8 cellular contexts compared by ENCODE assay signal in genomic region chr14:49769171-49769570, GRCh38. TPM values are rescaled to one million over a fixed set of nuclear protein-coding genes. Genes with fewer than 3 reads are reported as not detected.
DNase-seq lines count a peak whose midpoint lies in the region; ATAC-seq and TF ChIP-seq lines count a peak whose summit lies in the region.

No MANE protein-coding gene starts in this region.

- H3K27ac ChIP-seq in psoas muscle = peak overlapping the region; percentile 94

- no peaks in the 10 kb centered on the region for H3K9me3 Mint-ChIP-seq in activated CD4-positive, alpha-beta T cell treated with anti-CD3 and anti-CD28 coated beads, Interleukin-2, amount 10 ng/mL, durations not matched to agents 24 days and 14 days
- H3K9me3 Mint-ChIP-seq in T-helper 2 cell treated with Interferon-gamma antibody and Interleukin-4, amounts not matched to agents 5 μg/mL and 100 μg/mL, for 36 hours = no peaks in the 10 kb centered on the region

- peak overlapping the region; percentile 96 for H3K4me3 Mint-ChIP-seq in activated CD4-positive, alpha-beta T cell treated with anti-CD3 and anti-CD28 coated beads, Interleukin-2, amount 10 ng/mL, durations not matched to agents 24 days and 14 days
- peak overlapping the region; percentile 98 for H3K4me3 Mint-ChIP-seq in T-helper 2 cell treated with Interferon-gamma antibody and Interleukin-4, amounts not matched to agents 5 μg/mL and 100 μg/mL, for 36 hours

- H3K9me3 ChIP-seq in psoas muscle = no peaks in the 10 kb centered on the region

- peak overlapping the region; percentile 95 for H3K4me3 ChIP-seq in fibroblast of pulmonary artery (replicated peaks; ENCODE audit: low read depth, low read length)
- H3K4me3 ChIP-seq in psoas muscle = peak overlapping the region; percentile 95

- peaks cover 7% of the 10 kb centered on the region for H3K36me3 Mint-ChIP-seq in activated CD4-positive, alpha-beta T cell treated with anti-CD3 and anti-CD28 coated beads, Interleukin-2, amount 10 ng/mL, durations not matched to agents 24 days and 14 days (ENCODE audit: low read depth)
- H3K36me3 Mint-ChIP-seq in T-helper 2 cell treated with Interferon-gamma antibody and Interleukin-4, amounts not matched to agents 5 μg/mL and 100 μg/mL, for 36 hours (ENCODE audit: low read depth) = peaks cover 4% of the 10 kb centered on the region

- no peak for ATAC-seq in psoas muscle
- no peak for ATAC-seq in GM21360 (IDR thresholded peaks at IDR 0.05; ENCODE audit: unreplicated experiment)

- peak; percentile 59 for DNase-seq in activated CD4-positive, alpha-beta T cell treated with anti-CD3 and anti-CD28 coated beads, Interleukin-2, amount 10 ng/mL, durations not matched to agents 24 days and 14 days
- no peak for DNase-seq in activated CD4-positive, alpha-beta T cell treated with anti-CD3 and anti-CD28 coated beads for 4 hours
- no peak for DNase-seq in T-helper 2 cell treated with Interferon-gamma antibody and Interleukin-4, amounts not matched to agents 5 μg/mL and 100 μg/mL, for 36 hours (ENCODE audit: low spot score)
- DNase-seq in fibroblast of pulmonary artery (ENCODE audit: low read depth) (peak; percentile 39), psoas muscle (no peak), NCI-H1417 treated with DMSO at 0.1 percent for 48 hours (lab: John Stamatoyannopoulos, UW) (no peak), activated gamma-delta T cell (lab: John Stamatoyannopoulos, UW) (no peak)

- H3K27ac Mint-ChIP-seq in activated CD4-positive, alpha-beta T cell treated with anti-CD3 and anti-CD28 coated beads, Interleukin-2, amount 10 ng/mL, durations not matched to agents 24 days and 14 days = peak overlapping the region; percentile 99
- peak overlapping the region; percentile 100 for H3K27ac Mint-ChIP-seq in T-helper 2 cell treated with Interferon-gamma antibody and Interleukin-4, amounts not matched to agents 5 μg/mL and 100 μg/mL, for 36 hours

- peaks cover 31% of the 10 kb centered on the region for H3K4me1 Mint-ChIP-seq in activated CD4-positive, alpha-beta T cell treated with anti-CD3 and anti-CD28 coated beads, Interleukin-2, amount 10 ng/mL, durations not matched to agents 24 days and 14 days
- H3K4me1 Mint-ChIP-seq in T-helper 2 cell treated with Interferon-gamma antibody and Interleukin-4, amounts not matched to agents 5 μg/mL and 100 μg/mL, for 36 hours (ENCODE audit: low read depth) = peaks cover 29% of the 10 kb centered on the region

- no peaks in the 10 kb centered on the region for H3K27me3 Mint-ChIP-seq in activated CD4-positive, alpha-beta T cell treated with anti-CD3 and anti-CD28 coated beads, Interleukin-2, amount 10 ng/mL, durations not matched to agents 24 days and 14 days
- H3K27me3 Mint-ChIP-seq in T-helper 2 cell treated with Interferon-gamma antibody and Interleukin-4, amounts not matched to agents 5 μg/mL and 100 μg/mL, for 36 hours (ENCODE audit: low read depth) = no peaks in the 10 kb centered on the region

- 19 to 25% (median 25%) methylated on average over 6 of the region's 6 CpGs for WGBS in psoas muscle, 3 donors

- no peaks in the 10 kb centered on the region for H3K27me3 ChIP-seq in psoas muscle (ENCODE audit: insufficient read depth in 3 of 3, low read length in 2 of 3)

- intact Hi-C loops in activated CD4-positive, alpha-beta T cell treated with anti-CD3 and anti-CD28 coated beads, Interleukin-2, amount 10 ng/mL, durations not matched to agents 24 days and 14 days (cut with micrococcal nuclease) = loop anchor here (2.0 to 5.0 kb wide), 3 partner anchors 84 to 763 kb away; partner anchors contain the start of genes MAP4K5, NEMF and SOS2
- intact Hi-C loops in psoas muscle (cut with DNase I) = loop anchor here (2.0 to 5.0 kb wide), 2 partner anchors 134 to 137 kb away; partner anchors contain the start of gene DNAAF2 (in 1 of the 2)

- H3K4me1 ChIP-seq in psoas muscle = peaks cover 24% of the 10 kb centered on the region

- TF ChIP-seq CTCF in fibroblast of pulmonary artery (IDR thresholded peaks at IDR 0.05; ENCODE audit: low read length, missing control alignments) (no peak), psoas muscle (IDR thresholded peaks at IDR 0.05) (no peak)

- peaks cover 4 to 28% of the 10 kb centered on the region in 2 donors for H3K36me3 ChIP-seq in psoas muscle (ENCODE audit: insufficient read depth in 1 of 2, low read depth in 1 of 2)

RNA-seq across cellular contexts. Expression of gene KLHDC2, which starts 1.2 kb away (rescaled TPM):
- 24.6 and 28.0 TPM in 2 replicates for total RNA-seq in activated CD4-positive, alpha-beta T cell treated with anti-CD3 and anti-CD28 coated beads, Interleukin-2, amount 10 ng/mL, durations not matched to agents 24 days and 14 days
- 10 to 100 TPM; 52.3 to 90.2 (median 69.5) TPM for total RNA-seq in psoas muscle
- 10 to 100 TPM; 26.6 to 74.4 (median 53.2) TPM for polyA plus RNA-seq in psoas muscle

Comparison
In these comparisons a context has a peak if more than half of its experiments do, and no peak if none do; other contexts are left out.
1. DNase-seq: peak in activated CD4-positive, alpha-beta T cell treated with anti-CD3 and anti-CD28 coated beads, Interleukin-2, amount 10 ng/mL, durations not matched to agents 24 days and 14 days (single experiment) and fibroblast of pulmonary artery (single experiment); none in activated CD4-positive, alpha-beta T cell treated with anti-CD3 and anti-CD28 coated beads for 4 hours (0 of 2), T-helper 2 cell treated with Interferon-gamma antibody and Interleukin-4, amounts not matched to agents 5 μg/mL and 100 μg/mL, for 36 hours (single experiment), psoas muscle (0 of 2), NCI-H1417 treated with DMSO at 0.1 percent for 48 hours (single experiment) and activated gamma-delta T cell (single experiment).